Comparison of ENCODE assay signal across 20 cellular contexts in the genomic region with DNA sequence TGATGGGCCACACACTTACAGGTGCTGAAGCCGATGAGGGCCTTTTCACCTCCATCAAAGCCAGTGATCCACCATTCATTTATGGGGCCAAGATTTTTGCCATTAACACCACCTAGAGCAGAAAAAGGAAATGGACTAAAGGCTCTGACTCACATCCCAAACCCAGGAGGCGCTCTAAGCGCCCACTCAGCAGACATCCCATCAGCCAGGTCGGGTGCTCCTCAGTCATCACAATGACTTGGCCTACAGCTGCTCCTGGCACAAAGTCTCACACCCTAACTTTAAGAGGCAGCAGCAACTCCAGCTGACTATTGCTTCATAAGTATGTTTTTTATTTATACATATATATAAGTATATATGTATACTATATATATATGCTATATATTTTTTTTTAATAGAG. TPM values are rescaled to one million over a fixed set of nuclear protein-coding genes. Genes with fewer than 3 reads are reported as not detected.
DNase-seq lines count a peak whose midpoint lies in the region; ATAC-seq, FAIRE-seq and TF ChIP-seq lines count a peak whose summit lies in the region.
"Had no signal": no experiment of that assay in that cellular context is flagged by ENCODE, and none has a peak within 500 bp of the region (broad histone marks: within the 10 kb centered on the region; RNA-seq: fewer than 3 reads in every experiment).

No MANE protein-coding gene starts in this region.

- DNase-seq in GM23248 = peak; percentile 82
- DNase-seq in LHCN-M2 (ENCODE audit: low read depth) = peak; percentile 36
- DNase-seq in bronchial epithelial cell (ENCODE audit: low read depth) = peak; percentile 36
- peak; percentile 16 for DNase-seq in iris pigment epithelial cell (ENCODE audit: low read depth)
- DNase-seq in esophagus squamous epithelium (lab: John Stamatoyannopoulos, UW) = no peak
- DNase-seq in NCI-H2171 (lab: John Stamatoyannopoulos, UW) = no peak
- DNase-seq: activated naive CD4-positive, alpha-beta T cell treated with anti-CD3 and anti-CD28 coated beads, Interleukin-2, amount 10 ng/mL, durations not matched to agents 7 days and 5 days; activated T-cell treated with anti-CD3 and anti-CD28 coated beads, Interleukin-2, amount 50 U/mL, for 48 hours; CD8-positive, alpha-beta memory T cell; central memory CD4-positive, alpha-beta T cell; DMS153; left cardiac atrium; NCI-H187 treated with DMSO at 0.1 percent for 48 hours; NCI-H69; psoas muscle had no signal

- peaks cover 49% of the 10 kb centered on the region for H3K36me3 ChIP-seq in GM23248 (ENCODE audit: low read depth)
- peaks cover 25% of the 10 kb centered on the region for H3K36me3 ChIP-seq in bronchial epithelial cell (ENCODE audit: control insufficient read depth, insufficient read depth, low read length)
- peaks cover 33 to 99% (median 63%) of the 10 kb centered on the region in 3 donors for H3K36me3 ChIP-seq in esophagus squamous epithelium

- H3K27ac ChIP-seq in GM23248 = peak overlapping the region; percentile 45
- no peak overlapping the region for H3K27ac ChIP-seq in esophagus squamous epithelium
- H3K27ac ChIP-seq: neutrophil, psoas muscle, vagina had no signal

- H4K20me1 ChIP-seq in GM23248 (ENCODE audit: insufficient read depth) = no peaks in the 10 kb centered on the region

- no peaks in the 10 kb centered on the region for H3K9me2 ChIP-seq in GM23248 (ENCODE audit: insufficient read depth)

- H2AFZ ChIP-seq in GM23248 = no peak overlapping the region

- peaks cover 3% of the 10 kb centered on the region; the same call in 1 of the 2 replicates for H3K79me2 ChIP-seq in GM23248 (ENCODE audit: insufficient read depth)

- no peak overlapping the region for H3K9ac ChIP-seq in GM23248

- TF ChIP-seq POLR2A in esophagus squamous epithelium (IDR thresholded peaks at IDR 0.05) = no peak

- 52 to 62% methylated on average over 4 of the region's 4 CpGs for WGBS in GM23248 (ENCODE audit: low coverage in 1 of 2, low lambda C conversion rate in 2 of 2, missing lambda C conversion rate in 2 of 2), 2 experiments
- WGBS in esophagus squamous epithelium, 2 donors = 83% methylated on average over 3 to 4 of the region's 4 CpGs

- TF ChIP-seq CTCF in bronchial epithelial cell (IDR thresholded peaks at IDR 0.05; ENCODE audit: insufficient read depth, low read length, severe bottlenecking) (no peak), esophagus squamous epithelium (IDR thresholded peaks at IDR 0.05) (no peak)

- H3K9me3 ChIP-seq in GM23248 (ENCODE audit: low read depth) (no peaks in the 10 kb centered on the region), esophagus squamous epithelium (no peaks in the 10 kb centered on the region)
- H3K9me3 ChIP-seq: neutrophil, psoas muscle, vagina had no signal

- H3K4me3 ChIP-seq in GM23248 = no peak overlapping the region
- no peak overlapping the region for H3K4me3 ChIP-seq in bronchial epithelial cell (ENCODE audit: low read depth, low read length)
- no peak overlapping the region for H3K4me3 ChIP-seq in esophagus squamous epithelium
- H3K4me3 ChIP-seq: GM12878, psoas muscle, vagina had no signal

- H3K4me1 ChIP-seq in GM23248 (ENCODE audit: insufficient read depth) (no peaks in the 10 kb centered on the region), esophagus squamous epithelium (no peaks in the 10 kb centered on the region)
- H3K4me1 ChIP-seq: psoas muscle, vagina had no signal

- no peak for FAIRE-seq in bronchial epithelial cell (lab: Jason Lieb, UNC)
- FAIRE-seq: GM12878 had no signal

- H3K4me2 ChIP-seq in GM23248 (ENCODE audit: unreplicated experiment) = no peak overlapping the region

- H3F3A ChIP-seq in GM23248 (ENCODE audit: insufficient read depth) = peaks cover 3% of the 10 kb centered on the region; the same call in 1 of the 2 replicates

- no peak for ATAC-seq in HG02840 (IDR thresholded peaks at IDR 0.05; ENCODE audit: low FRiP score, unreplicated experiment)
- ATAC-seq: GM12878, left cardiac atrium, psoas muscle, Right ventricle myocardium inferior had no signal

- intact Hi-C loops in esophagus squamous epithelium (cut with DNase I) = no loop called here

- in situ Hi-C loops in GM23248 (cut with MboI) = no loop called here

- H3K27me3 ChIP-seq in GM23248 (replicated peaks; ENCODE audit: insufficient read depth) = no peaks in the 10 kb centered on the region
- no peaks in the 10 kb centered on the region for H3K27me3 ChIP-seq in bronchial epithelial cell (ENCODE audit: control insufficient read depth, insufficient read depth, low read length)
- no peaks in the 10 kb centered on the region for H3K27me3 ChIP-seq in esophagus squamous epithelium
- H3K27me3 ChIP-seq: neutrophil, vagina had no signal

RNA-seq across cellular contexts. Expression of gene EIF3G, which starts 36.1 kb away (rescaled TPM):
- 211 and 259 TPM in 2 replicates for total RNA-seq in GM23248 (2014; rRNA removed; shearing (Covaris generic))
- polyA plus RNA-seq in GM23248 (2016; fragmentation: Nextera tagmentation; extraction: Ambion mirVana) = 176 and 179 TPM in 2 replicates
- total RNA-seq in LHCN-M2 (2014; rRNA removed) (269 and 297 TPM in 2 replicates), bronchial epithelial cell (198 and 291 TPM in 2 replicates), esophagus squamous epithelium (100 to 1,000 TPM; 146 to 253 (median 183) TPM)
- 285 TPM for polyA plus RNA-seq in LHCN-M2 (2012)

RNA-seq across cellular contexts. Expression of gene DNMT1, which starts 38.9 kb away (rescaled TPM):
- 32.5 and 57.5 TPM in 2 replicates for total RNA-seq in GM23248 (2014; rRNA removed; shearing (Covaris generic))
- 91.8 and 101 TPM in 2 replicates for polyA plus RNA-seq in GM23248 (2016; fragmentation: Nextera tagmentation; extraction: Ambion mirVana)
- total RNA-seq in LHCN-M2 (2014; rRNA removed) = 125 and 192 TPM in 2 replicates
- polyA plus RNA-seq in LHCN-M2 (2012) = 88.5 TPM
- 11.1 and 12.4 TPM in 2 replicates for total RNA-seq in bronchial epithelial cell
- total RNA-seq in esophagus squamous epithelium = 10 to 100 TPM; 29.5 to 80.6 (median 48.4) TPM

RNA-seq across cellular contexts. Expression of gene P2RY11, which starts 44.3 kb away (rescaled TPM):
- total RNA-seq in GM23248 (2014; rRNA removed; shearing (Covaris generic)) = 2.9 and 6.3 TPM in 2 replicates
- polyA plus RNA-seq in GM23248 (2016; fragmentation: Nextera tagmentation; extraction: Ambion mirVana) = 2.5 and 2.8 TPM in 2 replicates
- 2.8 and 3.5 TPM in 2 replicates for total RNA-seq in LHCN-M2 (2014; rRNA removed)
- 6.0 TPM for polyA plus RNA-seq in LHCN-M2 (2012)
- 1.1 and 3.7 TPM in 2 replicates for total RNA-seq in bronchial epithelial cell
- total RNA-seq in esophagus squamous epithelium = 1 to 10 TPM; 2.9 to 9.2 (median 5.8) TPM

RNA-seq across cellular contexts. Expression of gene PPAN, which starts 49.7 kb away (rescaled TPM):
- 39.7 and 47.0 TPM in 2 replicates for total RNA-seq in GM23248 (2014; rRNA removed; shearing (Covaris generic))
- 44.2 and 47.7 TPM in 2 replicates for polyA plus RNA-seq in GM23248 (2016; fragmentation: Nextera tagmentation; extraction: Ambion mirVana)
- total RNA-seq in LHCN-M2 (2014; rRNA removed) (37.8 and 41.6 TPM in 2 replicates), bronchial epithelial cell (41.5 and 45.3 TPM in 2 replicates), esophagus squamous epithelium (10 to 100 TPM; 31.9 to 56.1 (median 39.6) TPM)
- polyA plus RNA-seq in LHCN-M2 (2012) = 32.1 TPM

RNA-seq across cellular contexts. Expression of gene ANGPTL6, which starts 53.4 kb away (rescaled TPM):
- 0.22 and 0.63 TPM in 2 replicates for total RNA-seq in GM23248 (2014; rRNA removed; shearing (Covaris generic))
- 0.46 and 0.58 TPM in 2 replicates for polyA plus RNA-seq in GM23248 (2016; fragmentation: Nextera tagmentation; extraction: Ambion mirVana)
- total RNA-seq in LHCN-M2 (2014; rRNA removed) (0.06 and 0.19 TPM in 2 replicates), bronchial epithelial cell (under 0.01 TPM in 1 of 2 replicates, not detected in the other), esophagus squamous epithelium (under 1 TPM in 1 of 4 donors, not detected in 3; 0.42 TPM)
- polyA plus RNA-seq in LHCN-M2 (2012) = 0.21 TPM
- total RNA-seq: psoas muscle, Right ventricle myocardium inferior, vagina had no signal

Comparison
In these comparisons a context has a peak if more than half of its experiments do, and no peak if none do; other contexts are left out.
1. DNase-seq: peak in GM23248 (single experiment), LHCN-M2 (single experiment), bronchial epithelial cell (single experiment) and iris pigment epithelial cell (single experiment); none in esophagus squamous epithelium (single experiment) and NCI-H2171 (single experiment).